Comparison of ENCODE assay signal across 25 cellular contexts in genomic region chr12:122030427-122030825, GRCh38. TPM values are rescaled to one million over a fixed set of nuclear protein-coding genes. Genes with fewer than 3 reads are reported as not detected.
DNase-seq lines count a peak whose midpoint lies in the region; ATAC-seq and TF ChIP-seq lines count a peak whose summit lies in the region.
"Had no signal": no experiment of that assay in that cellular context is flagged by ENCODE, and none has a peak within 500 bp of the region (broad histone marks: within the 10 kb centered on the region; RNA-seq: fewer than 3 reads in every experiment).

No MANE protein-coding gene starts in this region.

- CTCF ChIA-PET in activated CD4-positive, alpha-beta T cell treated with anti-CD3 and anti-CD28 coated beads for 36 hours (lab: Charles Lee) = interaction anchor here (0.6 to 0.7 kb wide), 2 partner anchors 16 to 329 kb away, joined by 3 read pairs; no protein-coding TSS in a partner anchor
- CTCF ChIA-PET in SK-N-SH (lab: Yijun Ruan, JAX) = interaction anchor here (1.1 to 2.0 kb wide), 6 partner anchors 8 to 129 kb away, joined by 3 to 8 read pairs (median 3); no protein-coding TSS in a partner anchor

- no peak overlapping the region for H3K27ac Mint-ChIP-seq in activated CD4-positive, alpha-beta T cell treated with anti-CD3 and anti-CD28 coated beads for 36 hours
- H3K27ac Mint-ChIP-seq: activated naive CD8-positive, alpha-beta T cell treated with anti-CD3 and anti-CD28 coated beads for 36 hours; activated T-helper 2 cell treated with anti-CD3 and anti-CD28 coated beads, Interferon-gamma antibody, Interleukin-2, Interleukin-4, amounts not matched to agents 10 μg/mL and 5 μg/mL and 100 μg/mL, durations not matched to agents 14 hours and 24 hours and 36 hours; T-helper 17 cell had no signal

- TF ChIP-seq EP300 in suprapubic skin (IDR thresholded peaks at IDR 0.05) = no peak
- no peak for TF ChIP-seq EP300 in SK-N-SH (IDR thresholded peaks at IDR 0.05; ENCODE audit: borderline replicate concordance in 1 of 2, low read depth in 1 of 2, low read length in 1 of 2)

- no peaks in the 10 kb centered on the region for H3K9me3 ChIP-seq in Karpas-422 (ENCODE audit: low read length)
- no peaks in the 10 kb centered on the region for H3K9me3 ChIP-seq in adrenal gland (replicated peaks in 1 of 3)
- no peaks in the 10 kb centered on the region for H3K9me3 ChIP-seq in suprapubic skin
- no peaks in the 10 kb centered on the region for H3K9me3 ChIP-seq in SK-N-SH
- H3K9me3 ChIP-seq: colonic mucosa, SJCRH30, tibial artery had no signal

- no peak for TF ChIP-seq CTCF in adrenal gland (IDR thresholded peaks at IDR 0.05)
- no peak for TF ChIP-seq CTCF in suprapubic skin (IDR thresholded peaks at IDR 0.05)
- no peak for TF ChIP-seq CTCF in SK-N-SH (IDR thresholded peaks at IDR 0.05)

- DNase-seq in Karpas-422 (peak; percentile 89), adrenal gland (peak in 1 of 7 donors; percentile 41), left colon (no peak), suprapubic skin (ENCODE audit: low spot score in 2 of 2) (no peak), SK-N-SH (no peak), NCI-H69 (lab: John Stamatoyannopoulos, UW) (no peak)
- DNase-seq in activated CD4-positive, alpha-beta T cell treated with anti-CD3 and anti-CD28 coated beads for 36 hours = no peak
- DNase-seq: activated CD4-positive, alpha-beta T cell treated with anti-CD3 and anti-CD28 coated beads, Interleukin-2, amount 50 U/mL, for 1 hour; activated CD8-positive, alpha-beta memory T cell treated with anti-CD3 and anti-CD28 coated beads, Interleukin-2, amount 50 U/mL, for 4 hours; activated naive CD8-positive, alpha-beta T cell treated with anti-CD3 and anti-CD28 coated beads for 36 hours; colonic mucosa; islet precursor cell; natural killer cell; NCI-H1417 treated with DMSO at 0.1 percent for 48 hours; NCI-H2107; NCI-H524 treated with DMSO at 0.1 percent for 48 hours; OCI-M1; SJCRH30; stimulated activated naive CD8-positive, alpha-beta T cell treated with anti-CD3 and anti-CD28 coated beads, Interleukin-15, Interleukin-2, amounts not matched to agents 100 U/mL and 50 U/mL, for 24 hours; T-helper 17 cell; tibial artery had no signal

- 47 to 86% (median 52%) methylated on average over 1 to 9 of the region's 9 CpGs for WGBS in adrenal gland, 4 donors
- WGBS in suprapubic skin = 98% methylated on average over 6 of the region's 9 CpGs
- WGBS in SK-N-SH (ENCODE audit: low lambda C conversion rate) = 88% methylated on average over 6 of the region's 9 CpGs

- H2AFZ ChIP-seq in Karpas-422 (ENCODE audit: low read length) (no peak overlapping the region), SK-N-SH (ENCODE audit: low read depth) (no peak overlapping the region)
- H2AFZ ChIP-seq: hepatocyte had no signal

- H3K4me3 ChIP-seq in Karpas-422 (ENCODE audit: low read length) (peak overlapping the region; percentile 6; the same call in 1 of the 2 replicates), adrenal gland (no peak overlapping the region), suprapubic skin (no peak overlapping the region), SK-N-SH (ENCODE audit: low read depth in 2 of 2, low read length in 1 of 2) (no peak overlapping the region)
- H3K4me3 ChIP-seq: colonic mucosa, hepatocyte, SJCRH30, skin epidermis, tibial artery had no signal

- intact Hi-C loops in adrenal gland (cut with DNase I) = no loop called here
- intact Hi-C loops in left colon (cut with DNase I, micrococcal nuclease) = no loop called here
- intact Hi-C loops in activated CD4-positive, alpha-beta T cell treated with anti-CD3 and anti-CD28 coated beads for 36 hours (cut with DNase I, micrococcal nuclease) = no loop called here

- H3K79me2 ChIP-seq in Karpas-422 (ENCODE audit: low read length) (peaks cover 65% of the 10 kb centered on the region), SK-N-SH (ENCODE audit: insufficient read depth) (peaks cover 98% of the 10 kb centered on the region)

- peaks cover 7% of the 10 kb centered on the region for H3K4me1 Mint-ChIP-seq in activated CD4-positive, alpha-beta T cell treated with anti-CD3 and anti-CD28 coated beads for 36 hours

- H3K27me3 ChIP-seq in Karpas-422 (ENCODE audit: low read length) = no peaks in the 10 kb centered on the region
- no peaks in the 10 kb centered on the region for H3K27me3 ChIP-seq in adrenal gland
- no peaks in the 10 kb centered on the region for H3K27me3 ChIP-seq in suprapubic skin
- H3K27me3 ChIP-seq in SK-N-SH (ENCODE audit: insufficient read depth) = no peaks in the 10 kb centered on the region
- H3K27me3 ChIP-seq: colonic mucosa, hepatocyte, SJCRH30, tibial artery had no signal

- H3K27ac ChIP-seq in Karpas-422 (ENCODE audit: low read length) = peak overlapping the region; percentile 95
- H3K27ac ChIP-seq in adrenal gland = peak overlapping the region in 4 of 5 donors; percentile 54 to 84 (median 66)
- H3K27ac ChIP-seq in suprapubic skin = peak overlapping the region; percentile 57
- H3K27ac ChIP-seq in SK-N-SH (ENCODE audit: low read depth in 2 of 2, low read length in 1 of 2) = no peak overlapping the region
- H3K27ac ChIP-seq: colonic mucosa, hepatocyte, SJCRH30, tibial artery had no signal

- H3K36me3 ChIP-seq in Karpas-422 (ENCODE audit: insufficient read depth, low read length) (peaks cover 17% of the 10 kb centered on the region), adrenal gland (replicated peaks in 1 of 2) (no peaks in the 10 kb centered on the region), suprapubic skin (no peaks in the 10 kb centered on the region), SK-N-SH (replicated peaks in 1 of 2; ENCODE audit: control insufficient read depth in 1 of 2, insufficient read depth in 2 of 2, low read length in 1 of 2) (no peaks in the 10 kb centered on the region)
- H3K36me3 ChIP-seq: colonic mucosa, SJCRH30 had no signal

- TF ChIP-seq POLR2A in adrenal gland (IDR thresholded peaks at IDR 0.05) (no peak), suprapubic skin (IDR thresholded peaks at IDR 0.05) (no peak)

- H3K9ac ChIP-seq in Karpas-422 (ENCODE audit: low read length) = peak overlapping the region; percentile 72
- H3K9ac ChIP-seq in SK-N-SH = no peak overlapping the region

- H3K36me3 Mint-ChIP-seq in activated CD4-positive, alpha-beta T cell treated with anti-CD3 and anti-CD28 coated beads for 36 hours (ENCODE audit: low read depth) = no peaks in the 10 kb centered on the region
- H3K36me3 Mint-ChIP-seq: activated naive CD8-positive, alpha-beta T cell treated with anti-CD3 and anti-CD28 coated beads for 36 hours; natural killer cell had no signal

- H3K27me3 Mint-ChIP-seq in activated CD4-positive, alpha-beta T cell treated with anti-CD3 and anti-CD28 coated beads for 36 hours = no peaks in the 10 kb centered on the region
- H3K27me3 Mint-ChIP-seq: brain, T-helper 17 cell had no signal

- H3K4me2 ChIP-seq in Karpas-422 (ENCODE audit: low read depth, low read length, poor library complexity, severe bottlenecking) (peak overlapping the region; percentile 46), SK-N-SH (no peak overlapping the region)
- H3K4me2 ChIP-seq: hepatocyte had no signal

- no peak for TF ChIP-seq RAD21 in SK-N-SH (IDR thresholded peaks at IDR 0.05; ENCODE audit: low read length)

- H3K4me3 Mint-ChIP-seq in activated CD4-positive, alpha-beta T cell treated with anti-CD3 and anti-CD28 coated beads for 36 hours = no peak overlapping the region
- H3K4me3 Mint-ChIP-seq: activated naive CD8-positive, alpha-beta T cell treated with anti-CD3 and anti-CD28 coated beads for 36 hours; brain; T-helper 17 cell had no signal

- ATAC-seq in left colon = peak; percentile 18
- no peak for ATAC-seq in activated CD4-positive, alpha-beta T cell treated with anti-CD3 and anti-CD28 coated beads for 36 hours
- ATAC-seq: natural killer cell; stimulated activated naive CD8-positive, alpha-beta T cell treated with anti-CD3 and anti-CD28 coated beads, Interleukin-15, Interleukin-2, amounts not matched to agents 100 U/mL and 50 U/mL, for 24 hours; T-helper 17 cell had no signal

- POLR2A ChIA-PET in activated CD4-positive, alpha-beta T cell treated with anti-CD3 and anti-CD28 coated beads for 36 hours (lab: Charles Lee) = no interaction called here
- POLR2A ChIA-PET in SK-N-SH (lab: Yijun Ruan, JAX) = no interaction called here

- H3K9me2 ChIP-seq in Karpas-422 (replicated peaks; ENCODE audit: insufficient read depth, low read length) (no peaks in the 10 kb centered on the region), SK-N-SH (no peaks in the 10 kb centered on the region)

- H3K9me3 Mint-ChIP-seq in activated CD4-positive, alpha-beta T cell treated with anti-CD3 and anti-CD28 coated beads for 36 hours (ENCODE audit: low read depth) = no peaks in the 10 kb centered on the region
- H3K9me3 Mint-ChIP-seq: activated naive CD8-positive, alpha-beta T cell treated with anti-CD3 and anti-CD28 coated beads for 36 hours; activated T-helper 2 cell treated with anti-CD3 and anti-CD28 coated beads, Interferon-gamma antibody, Interleukin-2, Interleukin-4, amounts not matched to agents 10 μg/mL and 5 μg/mL and 100 μg/mL, durations not matched to agents 14 hours and 24 hours and 36 hours; natural killer cell had no signal

- no peaks in the 10 kb centered on the region for H3F3A ChIP-seq in SK-N-SH (replicated peaks; ENCODE audit: insufficient read depth)

- H4K20me1 ChIP-seq in Karpas-422 (ENCODE audit: insufficient read depth, low read depth, low read length) = peaks cover 25% of the 10 kb centered on the region; the same call in 1 of the 2 replicates
- peaks cover 70% of the 10 kb centered on the region for H4K20me1 ChIP-seq in SK-N-SH (ENCODE audit: insufficient read depth)

- H3K4me1 ChIP-seq in Karpas-422 (ENCODE audit: low read length) (peaks cover 74% of the 10 kb centered on the region), adrenal gland (replicated peaks in 1 of 2) (peaks cover 14 to 29% of the 10 kb centered on the region in 2 donors), suprapubic skin (peaks cover 44% of the 10 kb centered on the region), SK-N-SH (ENCODE audit: control insufficient read depth in 1 of 2, insufficient read depth in 2 of 2, low read depth in 1 of 2, low read length in 1 of 2) (peaks cover 5 to 20% of the 10 kb centered on the region in 2 experiments; a peak in 2 of 4 replicates)
- H3K4me1 ChIP-seq: colonic mucosa had no signal

RNA-seq across cellular contexts. Expression of gene BCL7A, which starts 8.7 kb away (rescaled TPM):
- total RNA-seq in Karpas-422 (2014; rRNA removed; shearing (Covaris generic); ENCODE audit: low replicate concordance) = 67.2 and 75.5 TPM in 2 replicates
- total RNA-seq in adrenal gland = 10 to 100 TPM in 1 of 8 donors, 1 to 10 TPM in 7; 3.9 to 11.5 (median 5.1) TPM
- 1 to 10 TPM; 1.6 to 4.6 (median 2.3) TPM for polyA plus RNA-seq in adrenal gland
- total RNA-seq in left colon = 1 to 10 TPM; 6.5 to 6.7 TPM
- 10 to 100 TPM; 15.9 to 30.9 (median 22.7) TPM for total RNA-seq in suprapubic skin
- total RNA-seq in activated CD4-positive, alpha-beta T cell treated with anti-CD3 and anti-CD28 coated beads for 36 hours = 1 to 10 TPM; 6.4 to 6.6 TPM
- 30.8 and 34.0 TPM in 2 replicates for polyA plus RNA-seq in SK-N-SH (2012; rRNA removed)
- 25.4 and 30.9 TPM in 2 replicates for polyA plus RNA-seq in SK-N-SH (2012; cell fraction: cytosol; rRNA removed)
- polyA plus RNA-seq in SK-N-SH (2012; cell fraction: nucleus; rRNA removed) = 34.6 and 39.6 TPM in 2 replicates

RNA-seq across cellular contexts. Expression of gene MLXIP, which starts 48.1 kb away (rescaled TPM):
- total RNA-seq in Karpas-422 (2014; rRNA removed; shearing (Covaris generic); ENCODE audit: low replicate concordance) = 13.8 and 14.8 TPM in 2 replicates
- total RNA-seq in adrenal gland (10 to 100 TPM; 29.5 to 79.1 (median 42.3) TPM), left colon (100 to 1,000 TPM; 125 to 175 TPM), suprapubic skin (10 to 100 TPM; 25.2 to 91.4 (median 35.4) TPM)
- polyA plus RNA-seq in adrenal gland (10 to 100 TPM; 29.1 to 98.1 (median 29.3) TPM), SK-N-SH (2012; rRNA removed) (6.8 and 11.0 TPM in 2 replicates)
- 10 to 100 TPM; 17.7 to 26.4 TPM for total RNA-seq in activated CD4-positive, alpha-beta T cell treated with anti-CD3 and anti-CD28 coated beads for 36 hours
- polyA plus RNA-seq in SK-N-SH (2012; cell fraction: cytosol; rRNA removed) = 6.8 and 9.2 TPM in 2 replicates
- 42.6 and 43.4 TPM in 2 replicates for polyA plus RNA-seq in SK-N-SH (2012; cell fraction: nucleus; rRNA removed)

Comparison
In these comparisons a context has a peak if more than half of its experiments do, and no peak if none do; other contexts are left out.
1. H3K27ac ChIP-seq: peak in Karpas-422 (single experiment), adrenal gland (4 of 5) and suprapubic skin (single experiment); none in SK-N-SH (0 of 2).